ENCODE assay signal across 8 cellular contexts in genomic region chr1:42924249-42925131, GRCh38. TPM values are rescaled to one million over a fixed set of nuclear protein-coding genes. Genes with fewer than 3 reads are reported as not detected.
A peak's percentile ranks its signal among the peaks of the same experiment; 100 is the strongest.
DNase-seq lines count a peak whose midpoint lies in the region; ATAC-seq and TF ChIP-seq lines count a peak whose summit lies in the region.

No MANE protein-coding gene starts in this region.

- peak overlapping the region; percentile 71 for H3K4me3 ChIP-seq in SU-DHL-6 (ENCODE audit: insufficient read depth, low read length, poor library complexity, severe bottlenecking)
- peak overlapping the region; percentile 67 for H3K4me3 ChIP-seq in cardiac muscle cell
- peak overlapping the region; percentile 40 to 89 (median 61) for H3K4me3 ChIP-seq in upper lobe of left lung

- H3K27me3 Mint-ChIP-seq in activated naive CD8-positive, alpha-beta T cell treated with anti-CD3 and anti-CD28 coated beads, Interleukin-2, amount 50 U/mL, for 24 hours, result no peaks in the 10 kb centered on the region

- H3K27ac ChIP-seq in SU-DHL-6 (ENCODE audit: low read depth, low read length) (peak overlapping the region; percentile 85), cardiac muscle cell (peak overlapping the region; percentile 40), upper lobe of left lung (peak overlapping the region; percentile 85 to 94 (median 92))

- WGBS in upper lobe of left lung, 2 donors, result 1% methylated on average over 37 to 52 of the region's 69 CpGs

- no peaks in the 10 kb centered on the region for H3K36me3 ChIP-seq in SU-DHL-6 (ENCODE audit: low read length)
- peaks cover 37% of the 10 kb centered on the region for H3K36me3 ChIP-seq in cardiac muscle cell
- H3K36me3 ChIP-seq in upper lobe of left lung, result peaks cover 0 to 23% (median 8%) of the 10 kb centered on the region in 4 donors

- H3K9me3 Mint-ChIP-seq in activated naive CD8-positive, alpha-beta T cell treated with anti-CD3 and anti-CD28 coated beads, Interleukin-2, amount 50 U/mL, for 24 hours, result no peaks in the 10 kb centered on the region

- H3K27ac Mint-ChIP-seq in activated naive CD8-positive, alpha-beta T cell treated with anti-CD3 and anti-CD28 coated beads, Interleukin-2, amount 50 U/mL, for 24 hours, result peak overlapping the region; percentile 87

- DNase-seq in NCI-H1105 (lab: John Stamatoyannopoulos, UW), result peak; percentile 98
- peak; percentile 95 for DNase-seq in activated naive CD8-positive, alpha-beta T cell treated with anti-CD3 and anti-CD28 coated beads, Interleukin-2, amount 50 U/mL, for 24 hours
- DNase-seq in cardiac muscle cell (ENCODE audit: low read depth in 1 of 2, low spot score in 1 of 2), result peak; percentile 86 to 96
- DNase-seq in posterior cingulate gyrus, result peak; percentile 95 to 100 (median 97)
- DNase-seq in upper lobe of left lung, result peak; percentile 94 to 95

- no peaks in the 10 kb centered on the region for H3K27me3 ChIP-seq in SU-DHL-6 (ENCODE audit: low read length)
- no peaks in the 10 kb centered on the region for H3K27me3 ChIP-seq in cardiac muscle cell
- no peaks in the 10 kb centered on the region for H3K27me3 ChIP-seq in upper lobe of left lung

- peak overlapping the region; percentile 83 for H2AFZ ChIP-seq in SU-DHL-6 (ENCODE audit: low read depth, low read length, severe bottlenecking)

- TF ChIP-seq EP300 in upper lobe of left lung (IDR thresholded peaks at IDR 0.05), result no peak

- H3K4me2 ChIP-seq in SU-DHL-6 (ENCODE audit: low read depth, low read length, poor library complexity, severe bottlenecking), result peak overlapping the region; percentile 83

- H3K9ac ChIP-seq in SU-DHL-6 (ENCODE audit: low read length), result peak overlapping the region; percentile 68

- TF ChIP-seq POLR2A in GM10847 (IDR thresholded peaks at IDR 0.05; ENCODE audit: extremely low read depth, insufficient read length), result peak; percentile 71
- TF ChIP-seq POLR2A in upper lobe of left lung (IDR thresholded peaks at IDR 0.05), result peak in 3 of 4 donors; percentile 13 to 86 (median 83)

- H3K9me2 ChIP-seq in SU-DHL-6 (replicated peaks; ENCODE audit: insufficient read depth, low read length), result no peaks in the 10 kb centered on the region

- intact Hi-C loops in posterior cingulate gyrus (cut with DNase I), result loop anchor here (5.0 kb wide), 1 partner anchor 107 kb away; the partner anchor contains the start of genes ERMAP and SVBP

- H3K9me3 ChIP-seq in SU-DHL-6 (ENCODE audit: insufficient read depth, low read length) (no peaks in the 10 kb centered on the region), cardiac muscle cell (ENCODE audit: low read depth) (no peaks in the 10 kb centered on the region), upper lobe of left lung (no peaks in the 10 kb centered on the region)

- no peaks in the 10 kb centered on the region for H3K79me2 ChIP-seq in SU-DHL-6 (ENCODE audit: insufficient read depth, low read length)

- peaks cover 49% of the 10 kb centered on the region for H3K4me1 Mint-ChIP-seq in activated naive CD8-positive, alpha-beta T cell treated with anti-CD3 and anti-CD28 coated beads, Interleukin-2, amount 50 U/mL, for 24 hours

- peaks cover 37% of the 10 kb centered on the region for H3K36me3 Mint-ChIP-seq in activated naive CD8-positive, alpha-beta T cell treated with anti-CD3 and anti-CD28 coated beads, Interleukin-2, amount 50 U/mL, for 24 hours (ENCODE audit: low read depth)

- peak overlapping the region; percentile 83 for H3K4me3 Mint-ChIP-seq in activated naive CD8-positive, alpha-beta T cell treated with anti-CD3 and anti-CD28 coated beads, Interleukin-2, amount 50 U/mL, for 24 hours

- ATAC-seq in HG02610 (IDR thresholded peaks at IDR 0.05; ENCODE audit: unreplicated experiment) (peak; percentile 90), upper lobe of left lung (ENCODE audit: low FRiP score in 2 of 2) (peak; percentile 97 to 99)
- ATAC-seq in activated naive CD8-positive, alpha-beta T cell treated with anti-CD3 and anti-CD28 coated beads, Interleukin-2, amount 50 U/mL, for 24 hours, result peak; percentile 92

- peaks cover 12% of the 10 kb centered on the region for H3K4me1 ChIP-seq in cardiac muscle cell (ENCODE audit: low read depth)
- peaks cover 11 to 20% (median 15%) of the 10 kb centered on the region in 4 donors for H3K4me1 ChIP-seq in upper lobe of left lung

- no peak for TF ChIP-seq CTCF in SU-DHL-6 (IDR thresholded peaks at IDR 0.05; ENCODE audit: insufficient read depth, low read length, poor library complexity, severe bottlenecking)
- no peak for TF ChIP-seq CTCF in cardiac muscle cell (IDR thresholded peaks at IDR 0.05; ENCODE audit: low read depth, low read length)
- peak in 4 of 6 experiments; percentile 3 to 36 (median 30) for TF ChIP-seq CTCF in upper lobe of left lung (IDR thresholded peaks at IDR 0.05)

- no peaks in the 10 kb centered on the region for H4K20me1 ChIP-seq in SU-DHL-6 (ENCODE audit: low read depth, low read length)

- H3F3A ChIP-seq in SU-DHL-6 (ENCODE audit: insufficient read depth), result peaks cover 27% of the 10 kb centered on the region

RNA-seq across cellular contexts. Expression of gene SLC2A1, which starts 34.2 kb away (rescaled TPM):
- total RNA-seq in cardiac muscle cell (714 and 748 TPM in 2 replicates), upper lobe of left lung (10 to 100 TPM in 3 of 6 donors, 1 to 10 TPM in 3; 6.3 to 24.3 (median 10.5) TPM)
- 215 and 243 TPM in 2 replicates for polyA plus RNA-seq in cardiac muscle cell

Comparison
In these comparisons a context has a peak if more than half of its experiments do, and no peak if none do; other contexts are left out.
1. Peak in every context shown above with its lines: DNase-seq, ATAC-seq, H3K4me3 ChIP-seq and H3K27ac ChIP-seq.
2. H3K27ac ChIP-seq: peak in every context shown above with its lines; median percentile 92 in upper lobe of left lung; 85 in SU-DHL-6; 40 in cardiac muscle cell.
3. CTCF ChIP-seq: peak in upper lobe of left lung (4 of 6); none in SU-DHL-6 (single experiment) and cardiac muscle cell (single experiment).
4. RNA of gene SLC2A1, which starts 34.2 kb away (total RNA-seq): 714 to 748 TPM in cardiac muscle cell; 6.3 to 24.3 TPM in upper lobe of left lung; every median in the first group is over 10 times any median in the second.